8 cellular contexts compared by ENCODE assay signal in the genomic region with DNA sequence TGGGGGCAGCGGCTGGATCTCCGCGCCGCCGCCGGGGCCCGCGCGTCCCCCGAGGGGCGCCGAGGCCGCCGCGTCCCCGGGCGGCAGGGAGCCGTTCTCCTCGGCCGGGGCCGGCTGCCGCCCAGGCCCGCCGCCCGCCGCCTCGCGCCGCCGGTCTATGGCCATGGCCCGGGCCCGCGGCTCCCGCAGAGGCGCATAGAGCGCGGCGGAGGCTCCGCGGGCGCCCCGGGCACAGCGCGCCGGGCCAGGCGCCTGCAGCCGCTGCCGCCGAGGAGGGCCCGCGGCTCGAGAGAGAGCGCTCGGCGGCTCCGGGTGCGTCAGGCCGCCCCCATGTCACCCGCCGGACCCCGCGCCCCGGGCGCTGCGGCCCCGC. TPM values are rescaled to one million over a fixed set of nuclear protein-coding genes. Genes with fewer than 3 reads are reported as not detected.
A peak's percentile ranks its signal among the peaks of the same experiment; 100 is the strongest.
DNase-seq lines count a peak whose midpoint lies in the region; ATAC-seq and TF ChIP-seq lines count a peak whose summit lies in the region.

No MANE protein-coding gene starts in this region.

- intact Hi-C loops in body of pancreas (cut with DNase I), result loop anchor here (10.0 kb wide), 1 partner anchor 172 kb away; no protein-coding TSS in a partner anchor

- peak; percentile 31 for ATAC-seq in body of pancreas

- TF ChIP-seq POLR2A in body of pancreas (IDR thresholded peaks at IDR 0.05), result no peak

- H3K36me3 ChIP-seq in H7 (replicated peaks; ENCODE audit: control insufficient read depth, insufficient read depth, low read length), result no peaks in the 10 kb centered on the region
- no peaks in the 10 kb centered on the region for H3K36me3 ChIP-seq in body of pancreas (replicated peaks in 1 of 2; ENCODE audit: insufficient read depth in 1 of 2, low read depth in 2 of 2)
- H3K36me3 ChIP-seq in muscle layer of colon (ENCODE audit: insufficient read depth, low read length), result no peaks in the 10 kb centered on the region

- DNase-seq in ELR (ENCODE audit: low read depth) (peak; percentile 12), H7 (no peak), body of pancreas (peak in 1 of 4 donors; percentile 18), AML-193 (lab: John Stamatoyannopoulos, UW) (no peak), NCI-H187 treated with DMSO at 0.1 percent for 48 hours (lab: John Stamatoyannopoulos, UW) (no peak), globus pallidus (ENCODE audit: low spot score) (no peak), medulla oblongata (ENCODE audit: extremely low spot score) (no peak)

- H3K9me3 ChIP-seq in body of pancreas, result no peaks in the 10 kb centered on the region
- H3K9me3 ChIP-seq in muscle layer of colon (ENCODE audit: low read length), result no peaks in the 10 kb centered on the region

- H3K4me3 ChIP-seq in H7 (ENCODE audit: insufficient read depth, low read depth, low read length), result peak overlapping the region; percentile 74
- H3K4me3 ChIP-seq in body of pancreas, result peak overlapping the region in 1 of 2 donors; percentile 13
- peak overlapping the region; percentile 79 to 91 for H3K4me3 ChIP-seq in muscle layer of colon (ENCODE audit: low read depth in 1 of 2, low read length in 2 of 2)

- peaks cover 24% of the 10 kb centered on the region for H3K4me1 ChIP-seq in body of pancreas
- H3K4me1 ChIP-seq in muscle layer of colon (ENCODE audit: insufficient read depth, low read length), result peaks cover 34% of the 10 kb centered on the region

- no peak for TF ChIP-seq CTCF in body of pancreas (IDR thresholded peaks at IDR 0.05)

- H3K9ac ChIP-seq in muscle layer of colon (ENCODE audit: low read length), result no peak overlapping the region

- peaks cover 14% of the 10 kb centered on the region for H3K27me3 ChIP-seq in H7 (ENCODE audit: control insufficient read depth, insufficient read depth, low read length)
- H3K27me3 ChIP-seq in body of pancreas, result no peaks in the 10 kb centered on the region
- no peaks in the 10 kb centered on the region for H3K27me3 ChIP-seq in muscle layer of colon (ENCODE audit: control insufficient read depth in 1 of 2, insufficient read depth in 2 of 2, low read length in 2 of 2)

- H3K27ac ChIP-seq in body of pancreas, result peak overlapping the region; percentile 37 to 64 (median 60)
- H3K27ac ChIP-seq in muscle layer of colon (ENCODE audit: low read depth, low read length), result peak overlapping the region; percentile 65

- WGBS in body of pancreas, 2 donors, result 0% methylated on average over 45 of the region's 66 CpGs; no CpG with 5 or more reads in 1 of the 2 donors

RNA-seq across cellular contexts. Expression of a gene that starts 0.5 kb away (rescaled TPM):
- 14.6 and 20.7 TPM in 2 replicates for total RNA-seq in H7 (2014; rRNA removed; shearing (Covaris generic))
- total RNA-seq in body of pancreas, result 10 to 100 TPM; 20.4 to 32.2 TPM
